ENCODE assay signal across 8 cellular contexts in genomic region chr10:51471271-51471670, GRCh38.
"Had no signal": no experiment of that assay in that cellular context is flagged by ENCODE, and none has a peak within 500 bp of the region (broad histone marks: within the 10 kb centered on the region; RNA-seq: fewer than 3 reads in every experiment).

No MANE protein-coding gene starts in this region.

- ATAC-seq: GM23338, HCT116 had no signal

- H2AFZ ChIP-seq: GM23248, GM23338 had no signal

- H3K36me3 ChIP-seq: HAP-1 had no signal

- DNase-seq: GM23248, GOT3, H7, HCEC 1CT, HFFc6 had no signal

- H3K9me3 Mint-ChIP-seq: GM23338, HFFc6 had no signal

- H3K4me3 ChIP-seq: GM23248, GM23338, HAP-1 had no signal

- H3K27ac Mint-ChIP-seq: GM23338, HFFc6 had no signal

- H3K9me3 ChIP-seq: HAP-1 had no signal

- H3K4me1 ChIP-seq: HAP-1 had no signal

- H3K27ac ChIP-seq: GM23248 had no signal

- H3K4me3 Mint-ChIP-seq: GM23338, HFFc6 had no signal

- H3K9ac ChIP-seq: GM23248 had no signal

- H3K4me2 ChIP-seq: GM23338 had no signal
